ENCODE assay signal across 1 cellular context in the genomic region with DNA sequence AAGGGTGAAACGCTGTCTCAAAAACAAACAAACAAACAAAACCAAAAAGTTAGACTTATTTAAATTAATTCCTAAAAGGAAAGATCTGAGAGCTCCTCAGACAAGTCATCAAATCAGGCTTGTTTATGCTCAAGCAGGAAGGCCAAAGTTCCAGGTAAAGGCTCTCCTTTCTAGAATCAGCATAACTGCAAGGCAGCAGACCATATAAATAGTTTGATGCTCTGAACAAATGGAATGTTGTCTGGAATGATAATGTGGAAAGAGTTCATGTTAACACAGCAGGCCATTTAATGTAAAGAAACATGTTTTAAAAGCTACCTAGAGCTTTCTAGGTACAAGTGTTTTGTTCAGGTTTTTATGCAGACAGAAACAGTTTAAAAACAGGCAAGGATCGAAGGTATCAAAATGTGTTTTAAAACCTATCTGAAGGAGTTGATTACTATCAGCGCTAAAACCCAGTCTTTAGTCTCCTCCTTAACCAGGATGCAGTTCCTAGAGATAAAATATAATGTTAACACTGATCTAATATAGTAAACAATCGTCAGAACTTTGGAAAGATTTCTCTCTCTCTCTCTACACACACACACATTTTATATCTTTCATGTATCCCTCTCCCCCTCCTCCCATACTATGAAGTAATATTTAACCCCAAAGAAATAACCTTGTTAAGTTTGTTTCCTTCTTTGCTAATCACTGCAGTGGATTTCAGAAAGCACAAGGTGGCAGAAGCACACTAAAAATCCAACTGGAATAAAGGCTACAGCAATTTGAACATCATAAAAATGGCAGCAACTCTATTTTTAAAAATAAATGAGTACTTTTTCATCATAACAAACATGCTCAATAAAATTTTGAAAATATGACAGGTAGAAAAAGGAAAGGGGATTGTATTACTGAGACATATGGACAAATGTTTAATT.
TF ChIP-seq lines count a peak whose summit lies in the region.

No MANE protein-coding gene starts in this region.

TF ChIP-seq in HepG2, 621 proteins besides CTCF, POLR2A, EP300 and RAD21 (continued from another document):
- no peak for TF ChIP-seq ZBTB40 (IDR thresholded peaks at IDR 0.05)
- TF ChIP-seq ZBTB40 (CRISPR knock-in tag; IDR thresholded peaks at IDR 0.05), result no peak
- TF ChIP-seq, protein P1, sequence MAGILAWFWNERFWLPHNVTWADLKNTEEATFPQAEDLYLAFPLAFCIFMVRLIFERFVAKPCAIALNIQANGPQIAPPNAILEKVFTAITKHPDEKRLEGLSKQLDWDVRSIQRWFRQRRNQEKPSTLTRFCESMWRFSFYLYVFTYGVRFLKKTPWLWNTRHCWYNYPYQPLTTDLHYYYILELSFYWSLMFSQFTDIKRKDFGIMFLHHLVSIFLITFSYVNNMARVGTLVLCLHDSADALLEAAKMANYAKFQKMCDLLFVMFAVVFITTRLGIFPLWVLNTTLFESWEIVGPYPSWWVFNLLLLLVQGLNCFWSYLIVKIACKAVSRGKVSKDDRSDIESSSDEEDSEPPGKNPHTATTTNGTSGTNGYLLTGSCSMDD (CRISPR knock-in tag; IDR thresholded peaks at IDR 0.05), result no peak
- peak; percentile 50; the same call in 1 of the 2 replicates for TF ChIP-seq BCL6 (CRISPR knock-in tag; IDR thresholded peaks at IDR 0.05)
- TF ChIP-seq ARNTL (CRISPR knock-in tag; IDR thresholded peaks at IDR 0.05), result no peak
- no peak for TF ChIP-seq AKAP8 (CRISPR knock-in tag; IDR thresholded peaks at IDR 0.05)
- TF ChIP-seq ZNF652 (CRISPR knock-in tag; IDR thresholded peaks at IDR 0.05; ENCODE audit: borderline replicate concordance, low read depth), result peak; percentile 56; the same call in 1 of the 2 replicates
- TF ChIP-seq HOXA7 (CRISPR knock-in tag; IDR thresholded peaks at IDR 0.05), result no peak
- TF ChIP-seq HCFC1 (IDR thresholded peaks at IDR 0.05; ENCODE audit: low read depth, low read length), result no peak
- TF ChIP-seq EED (CRISPR knock-in tag; IDR thresholded peaks at IDR 0.05), result no peak
- TF ChIP-seq, protein P2, sequence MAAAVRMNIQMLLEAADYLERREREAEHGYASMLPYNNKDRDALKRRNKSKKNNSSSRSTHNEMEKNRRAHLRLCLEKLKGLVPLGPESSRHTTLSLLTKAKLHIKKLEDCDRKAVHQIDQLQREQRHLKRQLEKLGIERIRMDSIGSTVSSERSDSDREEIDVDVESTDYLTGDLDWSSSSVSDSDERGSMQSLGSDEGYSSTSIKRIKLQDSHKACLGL (CRISPR knock-in tag; IDR thresholded peaks at IDR 0.05), result no peak
- TF ChIP-seq SKI (IDR thresholded peaks at IDR 0.05; ENCODE audit: partially characterized antibody), result no peak
- TF ChIP-seq SMC3 (IDR thresholded peaks at IDR 0.05; ENCODE audit: low read length), result peak; percentile 79
- TF ChIP-seq NFIC (IDR thresholded peaks at IDR 0.05; ENCODE audit: low read length), result 0 out of 2 replicates have a peak, but pooled peaks have one; percentile 26
- 0 out of 2 replicates have a peak, but pooled peaks have one; percentile 16 for TF ChIP-seq ZNF317 (CRISPR knock-in tag; IDR thresholded peaks at IDR 0.05)
- TF ChIP-seq, protein P3, sequence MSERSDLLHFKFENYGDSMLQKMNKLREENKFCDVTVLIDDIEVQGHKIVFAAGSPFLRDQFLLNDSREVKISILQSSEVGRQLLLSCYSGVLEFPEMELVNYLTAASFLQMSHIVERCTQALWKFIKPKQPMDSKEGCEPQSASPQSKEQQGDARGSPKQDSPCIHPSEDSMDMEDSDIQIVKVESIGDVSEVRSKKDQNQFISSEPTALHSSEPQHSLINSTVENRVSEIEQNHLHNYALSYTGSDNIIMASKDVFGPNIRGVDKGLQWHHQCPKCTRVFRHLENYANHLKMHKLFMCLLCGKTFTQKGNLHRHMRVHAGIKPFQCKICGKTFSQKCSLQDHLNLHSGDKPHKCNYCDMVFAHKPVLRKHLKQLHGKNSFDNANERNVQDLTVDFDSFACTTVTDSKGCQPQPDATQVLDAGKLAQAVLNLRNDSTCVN (CRISPR knock-in tag; IDR thresholded peaks at IDR 0.05; ENCODE audit: borderline replicate concordance), result no peak
- no peak for TF ChIP-seq JDP2 (CRISPR knock-in tag; IDR thresholded peaks at IDR 0.05; ENCODE audit: borderline replicate concordance)
- TF ChIP-seq, protein P4, sequence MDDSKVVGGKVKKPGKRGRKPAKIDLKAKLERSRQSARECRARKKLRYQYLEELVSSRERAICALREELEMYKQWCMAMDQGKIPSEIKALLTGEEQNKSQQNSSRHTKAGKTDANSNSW (CRISPR knock-in tag; IDR thresholded peaks at IDR 0.05; ENCODE audit: borderline replicate concordance), result no peak
- TF ChIP-seq STAG1 (CRISPR knock-in tag; IDR thresholded peaks at IDR 0.05), result peak; percentile 79
- peak; percentile 25 for TF ChIP-seq ASH2L (IDR thresholded peaks at IDR 0.05; ENCODE audit: insufficient read length, low read depth, low read length)
- TF ChIP-seq ZNF205 (CRISPR knock-in tag; IDR thresholded peaks at IDR 0.05), result no peak
- no peak for TF ChIP-seq ZBTB8A (CRISPR knock-in tag; IDR thresholded peaks at IDR 0.05; ENCODE audit: borderline replicate concordance, low read depth)
- TF ChIP-seq ZMYM3 (CRISPR knock-in tag; IDR thresholded peaks at IDR 0.05), result no peak
- no peak for TF ChIP-seq ZNF12 (CRISPR knock-in tag; IDR thresholded peaks at IDR 0.05)
- TF ChIP-seq CSRNP1 (CRISPR knock-in tag; IDR thresholded peaks at IDR 0.05), result no peak
- no peak for TF ChIP-seq GATAD2A (CRISPR knock-in tag; IDR thresholded peaks at IDR 0.05)
- TF ChIP-seq TEAD2 (CRISPR knock-in tag; IDR thresholded peaks at IDR 0.05), result no peak
- no peak for TF ChIP-seq ZNF431 (CRISPR knock-in tag; IDR thresholded peaks at IDR 0.05; ENCODE audit: borderline replicate concordance, low read depth)
- TF ChIP-seq YY1 (IDR thresholded peaks at IDR 0.05; ENCODE audit: insufficient read depth, insufficient replicate concordance, low read depth, low read length), result no peak
- no peak for TF ChIP-seq HOXA5 (CRISPR knock-in tag; IDR thresholded peaks at IDR 0.05)
